In genomic region chr10:110492069-110492782, GRCh38 we compare ENCODE assay signal across 12 cellular contexts. TPM values are rescaled to one million over a fixed set of nuclear protein-coding genes. Genes with fewer than 3 reads are reported as not detected.
A peak's percentile ranks its signal among the peaks of the same experiment; 100 is the strongest.
DNase-seq lines count a peak whose midpoint lies in the region; ATAC-seq, FAIRE-seq and TF ChIP-seq lines count a peak whose summit lies in the region.
"Had no signal": no experiment of that assay in that cellular context is flagged by ENCODE, and none has a peak within 500 bp of the region (broad histone marks: within the 10 kb centered on the region; RNA-seq: fewer than 3 reads in every experiment).

No MANE protein-coding gene starts in this region.

- H3K27ac ChIP-seq in A549 (peak overlapping the region; percentile 49 to 96; a peak in 5 of 6 replicates), aorta (ENCODE audit: low read depth in 1 of 2, low read length in 2 of 2) (no peak overlapping the region), right atrium auricular region (no peak overlapping the region)

- H3K4me3 ChIP-seq in A549 (no peak overlapping the region), astrocyte of the spinal cord (ENCODE audit: low read depth, low read length) (no peak overlapping the region), aorta (ENCODE audit: low read length in 2 of 2) (no peak overlapping the region), right atrium auricular region (no peak overlapping the region)

- CTCF ChIA-PET in A549 (lab: Yijun Ruan, JAX): interaction anchor here (0.8 to 1.1 kb wide), 2 partner anchors 19 to 138 kb away, joined by 4 read pairs; no protein-coding TSS in a partner anchor

- peak in 1 of 2 experiments; percentile 47 for DNase-seq in A549 (ENCODE audit: low read depth in 1 of 2, low spot score in 1 of 2)
- peak; percentile 3 for DNase-seq in astrocyte of the spinal cord (ENCODE audit: low read depth, low spot score)
- no peak for DNase-seq in aorta
- no peak for DNase-seq in Ammon's horn (ENCODE audit: low spot score)
- DNase-seq in right atrium auricular region (ENCODE audit: low spot score): no peak
- DNase-seq in activated effector memory CD4-positive, alpha-beta T cell treated with Interleukin-2 at 50 U/mL for 16 hours: no peak
- DNase-seq: activated CD4-positive, alpha-beta T cell treated with anti-CD3 and anti-CD28 coated beads for 4 hours; activated gamma-delta T cell treated with Interleukin-2 at 50 U/mL for 16 hours; NCI-H187 treated with DMSO at 0.1 percent for 48 hours; occipital lobe had no signal

- intact Hi-C loops in aorta (cut with DNase I): no loop called here

- TF ChIP-seq CTCF in A549 (IDR thresholded peaks at IDR 0.05) (no peak), astrocyte of the spinal cord (IDR thresholded peaks at IDR 0.05; ENCODE audit: low read depth, low read length) (no peak), right atrium auricular region (IDR thresholded peaks at IDR 0.05) (no peak)

- no peaks in the 10 kb centered on the region for H3K27me3 ChIP-seq in aorta (ENCODE audit: control insufficient read depth in 1 of 2, insufficient read depth in 2 of 2, low read length in 1 of 2)
- no peaks in the 10 kb centered on the region for H3K27me3 ChIP-seq in right atrium auricular region

- no peak for TF ChIP-seq RAD21 in A549 (conservative IDR thresholded peaks at IDR 0.05 in 1 of 2, IDR thresholded peaks at IDR 0.05 in 1 of 2)

- H3K4me1 ChIP-seq in A549: peaks cover 78% of the 10 kb centered on the region
- H3K4me1 ChIP-seq in aorta (ENCODE audit: control insufficient read depth in 1 of 2, insufficient read depth in 2 of 2, low read length in 2 of 2): no peaks in the 10 kb centered on the region
- peaks cover 0 to 15% of the 10 kb centered on the region in 2 donors for H3K4me1 ChIP-seq in right atrium auricular region

- 65% methylated on average over 3 of the region's 3 CpGs for WGBS in A549 (ENCODE audit: missing lambda C conversion rate)
- WGBS in aorta, 2 donors: 52 to 62% methylated on average over 3 of the region's 3 CpGs

- peak overlapping the region; percentile 93 for H3K4me2 ChIP-seq in A549

- no peak for ATAC-seq in A549
- peak; percentile 42 for ATAC-seq in GM18873 (IDR thresholded peaks at IDR 0.05; ENCODE audit: low FRiP score, unreplicated experiment)
- ATAC-seq in HG03159 (IDR thresholded peaks at IDR 0.05; ENCODE audit: unreplicated experiment): peak; percentile 65
- no peak for ATAC-seq in aorta (ENCODE audit: low FRiP score)

- H3K36me3 ChIP-seq in aorta (ENCODE audit: control insufficient read depth in 1 of 2, insufficient read depth in 2 of 2, low read length in 1 of 2): no peaks in the 10 kb centered on the region
- H3K36me3 ChIP-seq in right atrium auricular region: no peaks in the 10 kb centered on the region

- FAIRE-seq in A549 (lab: Jason Lieb, UNC): no peak

- in situ Hi-C loops in astrocyte of the spinal cord (cut with HindIII; ENCODE audit: low sequenced_read_pairs): no loop called here

- H3K9me3 ChIP-seq in A549 (no peaks in the 10 kb centered on the region), aorta (ENCODE audit: control insufficient read depth, low read length) (no peaks in the 10 kb centered on the region), right atrium auricular region (no peaks in the 10 kb centered on the region)

- POLR2A ChIA-PET in A549 (lab: Yijun Ruan, JAX): interaction anchor here (2.3 kb wide), 1 partner anchor 93 kb away, joined by 8 read pairs; no protein-coding TSS in a partner anchor

- TF ChIP-seq EP300 in A549 (IDR thresholded peaks at IDR 0.05): no peak

- TF ChIP-seq POLR2A in A549 (IDR thresholded peaks at IDR 0.05; ENCODE audit: low read length): no peak

TF ChIP-seq in A549, 52 proteins besides CTCF, POLR2A, EP300 and RAD21:
- TF ChIP-seq TFCP2L1 (CRISPR knock-in tag; IDR thresholded peaks at IDR 0.05) (no peak), RCOR1 (IDR thresholded peaks at IDR 0.05; ENCODE audit: low read depth, low read length) (no peak), HEYL (CRISPR knock-in tag; IDR thresholded peaks at IDR 0.05) (0 out of 2 replicates have a peak, but pooled peaks have one; percentile 72), TP53 (CRISPR knock-in tag; IDR thresholded peaks at IDR 0.05) (no peak), HOXB5 (CRISPR knock-in tag; IDR thresholded peaks at IDR 0.05) (peak; percentile 60), ZSCAN20 (CRISPR knock-in tag; IDR thresholded peaks at IDR 0.05) (peak; percentile 81), SMC3 (IDR thresholded peaks at IDR 0.05) (no peak), NFE2L2 (conservative IDR thresholded peaks at IDR 0.05; ENCODE audit: low read length) (no peak), KDM1A (IDR thresholded peaks at IDR 0.05; ENCODE audit: low read depth) (no peak), NR3C1 (IDR thresholded peaks at IDR 0.05) (no peak), HES2 (IDR thresholded peaks at IDR 0.05) (no peak), EHF (CRISPR knock-in tag; IDR thresholded peaks at IDR 0.05) (peak; percentile 72; the same call in 1 of the 2 replicates), HMGXB4 (CRISPR knock-in tag; IDR thresholded peaks at IDR 0.05; ENCODE audit: borderline replicate concordance) (0 out of 2 replicates have a peak, but pooled peaks have one; percentile 14), PHF8 (IDR thresholded peaks at IDR 0.05; ENCODE audit: borderline replicate concordance, low read depth) (no peak), HOXB13 (CRISPR knock-in tag; IDR thresholded peaks at IDR 0.05; ENCODE audit: low read depth) (peak; percentile 53; the same call in 1 of the 2 replicates), FOSL2 (IDR thresholded peaks at IDR 0.05) (no peak), FOSL2 (CRISPR knock-in tag; IDR thresholded peaks at IDR 0.05) (peak; percentile 7; the same call in 1 of the 2 replicates), CEBPB (IDR thresholded peaks at IDR 0.05) (no peak), MAX (IDR thresholded peaks at IDR 0.05) (no peak), BCL3 (IDR thresholded peaks at IDR 0.05) (no peak), ZFP36 (IDR thresholded peaks at IDR 0.05; ENCODE audit: borderline replicate concordance, partially characterized antibody) (no peak), MYC (IDR thresholded peaks at IDR 0.05; ENCODE audit: borderline replicate concordance, low read length) (no peak), ELK1 (IDR thresholded peaks at IDR 0.05; ENCODE audit: low read depth, low read length) (no peak), GATA3 (IDR thresholded peaks at IDR 0.05; ENCODE audit: borderline replicate concordance) (no peak), POLR2AphosphoS2 (conservative IDR thresholded peaks at IDR 0.05; ENCODE audit: low read length) (no peak)

RNA-seq across cellular contexts. Expression of gene DUSP5, which starts 5.5 kb away (rescaled TPM):
- polyA plus RNA-seq in A549 (2011; rRNA removed) (152 and 171 TPM in 2 replicates), A549 (2017; fragmentation: RNase III; extraction: RNeasy Plus Mini Kit Qiagen cat#74134 plus additional on column Dnase treatment) (47.9 to 49.3 TPM (median 48.8 TPM) in 3 replicates), aorta (1 to 10 TPM; 3.8 to 4.0 TPM)
- polyA plus RNA-seq in A549 (2012; cell fraction: cytosol; rRNA removed): 92.2 and 125 TPM in 2 replicates
- 137 and 140 TPM in 2 replicates for polyA plus RNA-seq in A549 (2012; cell fraction: nucleus; rRNA removed)
- polyA minus RNA-seq in A549 (2011; rRNA and poly(A)+ RNA removed): 652 and 758 TPM in 2 replicates
- total RNA-seq in aorta (10 to 100 TPM; 10.4 to 30.3 TPM), right atrium auricular region (10 to 100 TPM; 17.8 to 28.4 TPM)

Comparison
In these comparisons a context has a peak if more than half of its experiments do, and no peak if none do; other contexts are left out.
1. ATAC-seq: peak in GM18873 (single experiment) and HG03159 (single experiment); none in A549 (0 of 2) and aorta (single experiment).
2. H3K27ac ChIP-seq: peak in A549 (2 of 2); none in aorta (0 of 2) and right atrium auricular region (0 of 2).